Comparison of ENCODE assay signal across 10 cellular contexts in genomic region chr2:39875182-39875913, GRCh38.
DNase-seq lines count a peak whose midpoint lies in the region; ATAC-seq, FAIRE-seq and TF ChIP-seq lines count a peak whose summit lies in the region.
"Had no signal": no experiment of that assay in that cellular context is flagged by ENCODE, and none has a peak within 500 bp of the region (broad histone marks: within the 10 kb centered on the region; RNA-seq: fewer than 3 reads in every experiment).

No MANE protein-coding gene starts in this region.

- H3K9me3 ChIP-seq in tibial artery, result no peaks in the 10 kb centered on the region

- TF ChIP-seq CTCF in bronchial epithelial cell (IDR thresholded peaks at IDR 0.05; ENCODE audit: insufficient read depth, low read length, severe bottlenecking) (no peak), tibial artery (IDR thresholded peaks at IDR 0.05) (no peak)

- no peaks in the 10 kb centered on the region for H3K36me3 ChIP-seq in bronchial epithelial cell (ENCODE audit: control insufficient read depth, insufficient read depth, low read length)
- H3K36me3 ChIP-seq in tibial artery, result no peaks in the 10 kb centered on the region

- FAIRE-seq in bronchial epithelial cell (lab: Jason Lieb, UNC), result no peak

- H3K27me3 ChIP-seq in bronchial epithelial cell (ENCODE audit: control insufficient read depth, insufficient read depth, low read length), result no peaks in the 10 kb centered on the region
- no peaks in the 10 kb centered on the region for H3K27me3 ChIP-seq in tibial artery

- intact Hi-C loops in tibial artery (cut with DNase I; ENCODE audit: low total_unique reads), result no loop called here

- DNase-seq in HS-5 (ENCODE audit: low read depth) (peak; percentile 15), bronchial epithelial cell (ENCODE audit: low read depth) (peak; percentile 87), left kidney (ENCODE audit: low read depth, low spot score) (peak; percentile 5), tibial artery (peak; percentile 45 to 88), NAMALWA (ENCODE audit: low spot score) (no peak)
- DNase-seq in stimulated activated CD4-positive, alpha-beta T cell treated with anti-CD3 and anti-CD28 coated beads, Interleukin-1b, Interleukin-23, amount 100 ng/mL, for 48 hours, result no peak
- DNase-seq: activated T-cell treated with anti-CD3 and anti-CD28 coated beads, Interleukin-2, amount 50 U/mL, for 24 hours; effector memory CD8-positive, alpha-beta T cell; stimulated activated CD4-positive, alpha-beta T cell treated with anti-CD3 and anti-CD28 coated beads, Interleukin-4, amount 100 ng/mL, for 4 hours had no signal

- H3K4me3 ChIP-seq in bronchial epithelial cell (ENCODE audit: low read depth, low read length) (no peak overlapping the region), tibial artery (no peak overlapping the region)

- H3K27ac ChIP-seq in tibial artery, result peak overlapping the region; percentile 23 to 59

- no peak for ATAC-seq in HG02852 (IDR thresholded peaks at IDR 0.05; ENCODE audit: unreplicated experiment)
- ATAC-seq: effector memory CD8-positive, alpha-beta T cell had no signal

- H3K4me1 ChIP-seq in tibial artery, result peaks cover 0 to 17% (median 9%) of the 10 kb centered on the region in 4 donors

Comparison
In these comparisons a context has a peak if more than half of its experiments do, and no peak if none do; other contexts are left out.
1. DNase-seq: peak in HS-5 (single experiment), bronchial epithelial cell (single experiment), left kidney (single experiment) and tibial artery (2 of 2); none in stimulated activated CD4-positive, alpha-beta T cell treated with anti-CD3 and anti-CD28 coated beads, Interleukin-1b, Interleukin-23, amount 100 ng/mL, for 48 hours (single experiment) and NAMALWA (single experiment).